In genomic region chr4:108620101-108620932, GRCh38 we compare ENCODE assay signal across 8 cellular contexts. TPM values are rescaled to one million over a fixed set of nuclear protein-coding genes. Genes with fewer than 3 reads are reported as not detected.
DNase-seq lines count a peak whose midpoint lies in the region; ATAC-seq and TF ChIP-seq lines count a peak whose summit lies in the region.

Gene RPL34, plus strand, starts transcription at chr4:108620576. Its CDS starts 1,384 bp downstream, at chr4:108621960.

- TF ChIP-seq POLR2A in prostate gland (IDR thresholded peaks at IDR 0.05): peak; percentile 83

- TF ChIP-seq CTCF in prostate gland (IDR thresholded peaks at IDR 0.05): no peak

- H3K4me1 ChIP-seq in prostate gland (replicated peaks) (no peaks in the 10 kb centered on the region), urinary bladder (ENCODE audit: insufficient read depth) (no peaks in the 10 kb centered on the region)

- intact Hi-C loops in left ventricle myocardium superior (cut with micrococcal nuclease) (no loop called here), prostate gland (cut with DNase I) (no loop called here)

- H3K36me3 ChIP-seq in prostate gland (peaks cover 0 to 7% of the 10 kb centered on the region in 2 donors), urinary bladder (ENCODE audit: insufficient read depth) (peaks cover 5% of the 10 kb centered on the region)

- ATAC-seq in GM18498 (IDR thresholded peaks at IDR 0.05; ENCODE audit: unreplicated experiment) (peak; percentile 100), HG02938 (IDR thresholded peaks at IDR 0.05; ENCODE audit: unreplicated experiment) (peak; percentile 100), left ventricle myocardium superior (peak; percentile 100)

- no peaks in the 10 kb centered on the region for H3K9me3 ChIP-seq in prostate gland

- no peaks in the 10 kb centered on the region for H3K27me3 ChIP-seq in prostate gland (replicated peaks; ENCODE audit: insufficient read depth)

- peak within 1 kb of the TSS; percentile 84 for H3K27ac ChIP-seq in angular gyrus (ENCODE audit: low read depth, low read length)
- H3K27ac ChIP-seq in prostate gland: peak within 1 kb of the TSS; percentile 64 to 70
- H3K27ac ChIP-seq in urinary bladder (ENCODE audit: low read depth): peak within 1 kb of the TSS; percentile 83

- H3K4me3 ChIP-seq in prostate gland: peak within 1 kb of the TSS; percentile 52 to 57
- H3K4me3 ChIP-seq in urinary bladder (ENCODE audit: low read depth, low read length): peak within 1 kb of the TSS; percentile 51

- WGBS in prostate gland: under 1% methylated on average over 32 of the region's 32 CpGs
- under 1% methylated on average over 32 of the region's 32 CpGs for WGBS in urinary bladder

- DNase-seq in NCI-H187 (lab: John Stamatoyannopoulos, UW): peak; percentile 69 to 73
- peak; percentile 78 to 99 (median 96) for DNase-seq in T-helper 2 cell
- peak; percentile 97 for DNase-seq in left ventricle myocardium superior
- DNase-seq in prostate gland (ENCODE audit: low spot score): peak; percentile 98

RNA-seq across cellular contexts. Expression of gene RPL34, which starts in this region (rescaled TPM):
- 718 TPM for total RNA-seq in left ventricle myocardium superior
- 1,000 to 10,000 TPM in 1 of 2 donors, 100 to 1,000 TPM in 1; 581 to 1,081 TPM for total RNA-seq in prostate gland
- 2,015 TPM for total RNA-seq in urinary bladder
- polyA plus RNA-seq in urinary bladder: 3,590 TPM

Comparison
In these comparisons a context has a peak if more than half of its experiments do, and no peak if none do; other contexts are left out.
1. Peak in every context shown above with its lines: DNase-seq, ATAC-seq, H3K4me3 ChIP-seq and H3K27ac ChIP-seq.